8 cellular contexts compared by ENCODE assay signal in the genomic region with DNA sequence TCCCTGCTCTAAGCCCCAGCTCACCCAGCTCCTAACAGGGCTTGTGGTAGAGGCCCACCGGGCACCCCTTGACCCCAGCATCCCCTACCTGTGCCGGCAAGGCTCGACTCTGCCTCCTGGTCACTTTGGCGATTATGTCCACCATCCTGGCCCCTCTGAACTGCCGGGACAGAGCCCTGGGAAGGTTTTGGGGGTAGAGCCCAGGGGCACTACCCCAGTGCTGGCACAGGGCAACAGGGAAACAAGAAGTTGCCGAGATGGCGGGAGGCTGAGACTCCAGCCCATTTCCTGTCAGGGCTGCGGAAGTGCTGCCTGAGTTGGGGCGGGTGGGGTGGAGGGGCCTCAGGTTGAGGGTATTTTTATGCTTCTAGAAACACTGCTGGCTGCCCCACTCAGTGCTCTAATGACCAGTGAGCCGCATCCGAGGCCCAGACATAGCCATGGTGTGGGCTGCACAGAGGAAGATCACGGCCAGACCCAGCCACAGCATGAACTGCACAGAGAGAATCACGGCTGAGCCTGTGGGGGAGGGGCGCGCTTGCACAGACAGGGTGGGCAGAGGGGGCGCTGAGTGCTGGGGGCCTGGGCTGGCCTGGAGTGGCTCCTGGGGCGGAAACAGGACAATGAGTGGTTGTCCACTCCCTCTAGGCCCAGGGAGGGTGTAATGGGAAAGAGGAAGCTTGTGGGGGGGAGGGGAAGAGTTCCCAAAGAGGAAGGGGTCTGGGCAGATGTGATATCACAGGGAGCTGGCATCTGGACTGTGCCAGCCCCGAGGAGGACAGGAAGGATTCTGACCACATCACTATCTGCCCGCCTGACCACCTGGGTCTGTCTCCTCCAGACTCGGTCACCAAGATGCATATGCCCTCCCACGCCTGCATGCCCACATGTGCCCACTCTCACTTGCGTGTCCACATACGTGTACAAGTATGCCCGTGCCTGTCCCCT. TPM values are rescaled to one million over a fixed set of nuclear protein-coding genes. Genes with fewer than 3 reads are reported as not detected.
DNase-seq lines count a peak whose midpoint lies in the region; ATAC-seq and TF ChIP-seq lines count a peak whose summit lies in the region.

No MANE protein-coding gene starts in this region.

- peak overlapping the region; percentile 96 for H3K27ac ChIP-seq in DND-41 (ENCODE audit: low read length)

- peaks cover 51% of the 10 kb centered on the region for H3K79me2 ChIP-seq in DND-41 (ENCODE audit: insufficient read depth, low read length)

- ATAC-seq in DND-41 (ENCODE audit: insufficient read depth, low read depth) (peak; percentile 89), left lobe of liver (peak; percentile 42)
- peak; percentile 71 to 76 for ATAC-seq in stimulated activated naive B cell treated with anti-CD40 and anti-IgM and Interleukin-4, amounts not matched to agents 10 μg/mL and 1 μg/mL and 100 μg/mL, for 72 hours (replicated peaks)

- peak overlapping the region; percentile 99 for H2AFZ ChIP-seq in DND-41 (ENCODE audit: low read depth, low read length)

- H3K27ac Mint-ChIP-seq in stimulated activated naive B cell treated with anti-CD40 and anti-IgM and Interleukin-4, amounts not matched to agents 10 μg/mL and 1 μg/mL and 100 μg/mL, for 72 hours: peak overlapping the region; percentile 97
- H3K27ac Mint-ChIP-seq in type B pancreatic cell: no peak overlapping the region

- H3K27me3 Mint-ChIP-seq in stimulated activated naive B cell treated with anti-CD40 and anti-IgM and Interleukin-4, amounts not matched to agents 10 μg/mL and 1 μg/mL and 100 μg/mL, for 72 hours: no peaks in the 10 kb centered on the region
- no peaks in the 10 kb centered on the region for H3K27me3 Mint-ChIP-seq in type B pancreatic cell

- H3K9me3 Mint-ChIP-seq in stimulated activated naive B cell treated with anti-CD40 and anti-IgM and Interleukin-4, amounts not matched to agents 10 μg/mL and 1 μg/mL and 100 μg/mL, for 72 hours: no peaks in the 10 kb centered on the region
- H3K9me3 Mint-ChIP-seq in type B pancreatic cell: peaks cover 5% of the 10 kb centered on the region

- peaks cover 47% of the 10 kb centered on the region for H3K4me1 ChIP-seq in DND-41 (ENCODE audit: insufficient read depth, low read length)
- H3K4me1 ChIP-seq in BE2C: peaks cover 4% of the 10 kb centered on the region; the same call in 1 of the 2 replicates

- H3K4me3 ChIP-seq in DND-41 (ENCODE audit: low read depth in 1 of 2, low read length in 2 of 2) (peak overlapping the region; percentile 92 to 97), BE2C (ENCODE audit: low read depth, low read length) (no peak overlapping the region)

- H3K27me3 ChIP-seq in DND-41 (ENCODE audit: insufficient read depth, low read length, poor library complexity) (no peaks in the 10 kb centered on the region), BE2C (no peaks in the 10 kb centered on the region)

- H3K4me2 ChIP-seq in DND-41 (ENCODE audit: insufficient read depth, low read length): peak overlapping the region; percentile 86

- H3K9ac ChIP-seq in DND-41 (ENCODE audit: low read depth, low read length): peak overlapping the region; percentile 98

- peak; percentile 80 for DNase-seq in DND-41
- DNase-seq in NAMALWA (ENCODE audit: low spot score): peak; percentile 66
- DNase-seq in activated T-helper 1 cell treated with Interleukin-2 at 50 U/mL for 16 hours (ENCODE audit: low read depth): peak; percentile 44
- no peak for DNase-seq in left lobe of liver (ENCODE audit: low spot score)
- no peak for DNase-seq in stimulated activated naive B cell treated with anti-CD40 and anti-IgM and Interleukin-4, amounts not matched to agents 10 μg/mL and 1 μg/mL and 100 μg/mL, for 72 hours
- DNase-seq in NCI-H1092 (lab: John Stamatoyannopoulos, UW): no peak
- DNase-seq in BE2C: no peak
- DNase-seq in type B pancreatic cell (ENCODE audit: extremely low spot score, unreplicated experiment): no peak

- H3K4me1 Mint-ChIP-seq in stimulated activated naive B cell treated with anti-CD40 and anti-IgM and Interleukin-4, amounts not matched to agents 10 μg/mL and 1 μg/mL and 100 μg/mL, for 72 hours: peaks cover 64 to 92% of the 10 kb centered on the region in 2 donors
- peaks cover 18% of the 10 kb centered on the region for H3K4me1 Mint-ChIP-seq in type B pancreatic cell (ENCODE audit: unreplicated experiment)

- H3K9me3 ChIP-seq in DND-41 (ENCODE audit: insufficient read depth, low read length, severe bottlenecking) (no peaks in the 10 kb centered on the region), BE2C (no peaks in the 10 kb centered on the region)

- TF ChIP-seq CTCF in DND-41 (IDR thresholded peaks at IDR 0.05; ENCODE audit: borderline replicate concordance, extremely low read depth, low read length, poor library complexity, severe bottlenecking) (peak; percentile 42), BE2C (IDR thresholded peaks at IDR 0.05; ENCODE audit: low read depth, low read length) (no peak), type B pancreatic cell (conservative IDR thresholded peaks at IDR 0.05) (no peak)

- peaks cover 10% of the 10 kb centered on the region; the same call in 1 of the 2 replicates for H4K20me1 ChIP-seq in DND-41 (ENCODE audit: insufficient read depth, low read length)

- H3K4me3 Mint-ChIP-seq in stimulated activated naive B cell treated with anti-CD40 and anti-IgM and Interleukin-4, amounts not matched to agents 10 μg/mL and 1 μg/mL and 100 μg/mL, for 72 hours: peak overlapping the region; percentile 98
- H3K4me3 Mint-ChIP-seq in type B pancreatic cell: no peak overlapping the region

- peaks cover 12 to 17% of the 10 kb centered on the region in 2 donors for H3K36me3 Mint-ChIP-seq in stimulated activated naive B cell treated with anti-CD40 and anti-IgM and Interleukin-4, amounts not matched to agents 10 μg/mL and 1 μg/mL and 100 μg/mL, for 72 hours
- H3K36me3 Mint-ChIP-seq in type B pancreatic cell: peaks cover 6% of the 10 kb centered on the region

- peaks cover 8% of the 10 kb centered on the region for H3K36me3 ChIP-seq in DND-41 (ENCODE audit: insufficient read depth, low read length)
- H3K36me3 ChIP-seq in BE2C: no peaks in the 10 kb centered on the region

RNA-seq across cellular contexts. Expression of a gene that starts 22.3 kb away (rescaled TPM):
- total RNA-seq in left lobe of liver (6.5 TPM), type B pancreatic cell (ENCODE audit: low replicate concordance) (26.8 and 56.2 TPM in 2 replicates)
- 1.6 TPM for polyA plus RNA-seq in BE2C (2012; ENCODE audit: insufficient read depth, insufficient read length, low read depth)

Comparison
In these comparisons a context has a peak if more than half of its experiments do, and no peak if none do; other contexts are left out.
1. DNase-seq: peak in DND-41 (single experiment), NAMALWA (single experiment) and activated T-helper 1 cell treated with Interleukin-2 at 50 U/mL for 16 hours (single experiment); none in left lobe of liver (single experiment), stimulated activated naive B cell treated with anti-CD40 and anti-IgM and Interleukin-4, amounts not matched to agents 10 μg/mL and 1 μg/mL and 100 μg/mL, for 72 hours (single experiment), NCI-H1092 (single experiment), BE2C (single experiment) and type B pancreatic cell (single experiment).
2. Peak in every context shown above with its lines, with median percentiles within 50 percentile points of each other: ATAC-seq.